In genomic region chr10:28425431-28425830, GRCh38 we compare ENCODE assay signal across 29 cellular contexts.
"Had no signal": no experiment of that assay in that cellular context is flagged by ENCODE, and none has a peak within 500 bp of the region (broad histone marks: within the 10 kb centered on the region; RNA-seq: fewer than 3 reads in every experiment).

No MANE protein-coding gene starts in this region.

- DNase-seq: activated CD4-positive, alpha-beta memory T cell treated with anti-CD3 and anti-CD28 coated beads, Interleukin-2, amount 10 ng/mL, durations not matched to agents 7 days and 5 days; activated CD4-positive, alpha-beta T cell treated with anti-CD3 and anti-CD28 coated beads for 1 hour; activated CD4-positive, alpha-beta T cell treated with anti-CD3 and anti-CD28 coated beads for 48 hours; activated CD4-positive, CD25-positive, alpha-beta regulatory T cell; activated CD8-positive, alpha-beta memory T cell treated with anti-CD3 and anti-CD28 coated beads for 24 hours; activated CD8-positive, alpha-beta memory T cell treated with anti-CD3 and anti-CD28 coated beads, Interleukin-2, amount 10 ng/mL, durations not matched to agents 7 days and 5 days; activated CD8-positive, alpha-beta memory T cell treated with anti-CD3 and anti-CD28 coated beads, Interleukin-2, amount 50 U/mL, for 48 hours; activated effector memory CD4-positive, alpha-beta T cell treated with Interleukin-2 at 50 U/mL for 16 hours; activated naive CD4-positive, alpha-beta T cell treated with anti-CD3 and anti-CD28 coated beads, Interleukin-2, amount 10 ng/mL, durations not matched to agents 7 days and 5 days; activated naive CD8-positive, alpha-beta T cell treated with anti-CD3 and anti-CD28 coated beads, Interleukin-2, amount 50 U/mL, for 24 hours; activated T-cell treated with anti-CD3 and anti-CD28 coated beads, Interleukin-2, amount 50 U/mL, for 48 hours; amniotic stem cell; aorta; MM.1S; MV-4-11; NCI-H1092; NCI-H1436 treated with DMSO at 0.1 percent for 48 hours; NCI-H1694 treated with DMSO at 0.1 percent for 48 hours; NCI-H2029; NCI-H345; NCI-H524 treated with DMSO at 0.1 percent for 48 hours; Right ventricle myocardium superior; SW 1271; T-helper 1 cell; T-helper 2 cell; T-helper 9 cell; WERI-Rb-1 had no signal

- H3K27ac ChIP-seq: cardiac muscle cell, KMS-11, WERI-Rb-1 had no signal

- H3K4me3 ChIP-seq: cardiac muscle cell had no signal

- H3K36me3 ChIP-seq: cardiac muscle cell, WERI-Rb-1 had no signal

- H3K27me3 ChIP-seq: cardiac muscle cell had no signal

- H3K9ac ChIP-seq: KMS-11 had no signal

- H3K4me2 ChIP-seq: KMS-11 had no signal
